Comparison of ENCODE assay signal across 12 cellular contexts in the genomic region with DNA sequence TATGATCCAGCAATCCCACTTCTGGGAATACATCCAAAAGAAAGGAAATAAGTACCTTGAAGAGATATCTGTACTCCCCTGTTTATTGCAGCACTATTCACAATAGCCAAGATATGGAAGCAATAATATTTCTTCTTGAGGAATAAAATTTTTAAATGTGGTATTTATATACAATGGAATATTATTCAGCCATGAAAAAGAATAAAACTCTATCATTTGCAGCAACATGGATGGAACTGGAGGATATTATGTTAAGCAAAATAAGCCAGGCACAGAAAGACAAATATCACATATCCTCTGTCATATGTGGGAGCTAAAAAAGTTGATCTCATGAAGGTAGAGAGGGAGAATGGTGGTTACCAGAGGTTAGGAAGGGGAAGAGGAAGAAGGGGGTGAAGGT. TPM values are rescaled to one million over a fixed set of nuclear protein-coding genes. Genes with fewer than 3 reads are reported as not detected.
DNase-seq lines count a peak whose midpoint lies in the region; ATAC-seq and TF ChIP-seq lines count a peak whose summit lies in the region.
"Had no signal": no experiment of that assay in that cellular context is flagged by ENCODE, and none has a peak within 500 bp of the region (broad histone marks: within the 10 kb centered on the region; RNA-seq: fewer than 3 reads in every experiment).

No MANE protein-coding gene starts in this region.

- H3K27me3 Mint-ChIP-seq in activated T-cell treated with anti-CD3 and anti-CD28 coated beads, Interleukin-2, amount 50 U/mL, for 24 hours, result peaks cover 16% of the 10 kb centered on the region
- no peaks in the 10 kb centered on the region for H3K27me3 Mint-ChIP-seq in activated T-helper 2 cell treated with anti-CD3 and anti-CD28 coated beads, Interferon-gamma antibody, Interleukin-2, Interleukin-4, amounts not matched to agents 10 μg/mL and 5 μg/mL and 100 μg/mL, durations not matched to agents 14 hours and 24 hours and 36 hours (ENCODE audit: low read depth)
- H3K27me3 Mint-ChIP-seq in natural killer cell (ENCODE audit: low read depth in 2 of 2), result no peaks in the 10 kb centered on the region
- peaks cover 25% of the 10 kb centered on the region for H3K27me3 Mint-ChIP-seq in activated naive CD4-positive, alpha-beta T cell treated with anti-CD3 and anti-CD28 coated beads for 36 hours (ENCODE audit: low read depth)

- peaks cover 20% of the 10 kb centered on the region for H3K4me1 Mint-ChIP-seq in activated T-cell treated with anti-CD3 and anti-CD28 coated beads, Interleukin-2, amount 50 U/mL, for 24 hours (ENCODE audit: low read depth)
- peaks cover 55% of the 10 kb centered on the region for H3K4me1 Mint-ChIP-seq in activated T-helper 2 cell treated with anti-CD3 and anti-CD28 coated beads, Interferon-gamma antibody, Interleukin-2, Interleukin-4, amounts not matched to agents 10 μg/mL and 5 μg/mL and 100 μg/mL, durations not matched to agents 14 hours and 24 hours and 36 hours (ENCODE audit: low read depth)
- H3K4me1 Mint-ChIP-seq in natural killer cell, result peaks cover 63 to 67% of the 10 kb centered on the region in 2 donors
- H3K4me1 Mint-ChIP-seq in activated naive CD4-positive, alpha-beta T cell treated with anti-CD3 and anti-CD28 coated beads for 36 hours (ENCODE audit: low read depth), result peaks cover 10% of the 10 kb centered on the region

- H3K27ac Mint-ChIP-seq in activated T-cell treated with anti-CD3 and anti-CD28 coated beads, Interleukin-2, amount 50 U/mL, for 24 hours, result no peak overlapping the region
- H3K27ac Mint-ChIP-seq in activated T-helper 2 cell treated with anti-CD3 and anti-CD28 coated beads, Interferon-gamma antibody, Interleukin-2, Interleukin-4, amounts not matched to agents 10 μg/mL and 5 μg/mL and 100 μg/mL, durations not matched to agents 14 hours and 24 hours and 36 hours, result peak overlapping the region; percentile 77
- H3K27ac Mint-ChIP-seq in natural killer cell, result peak overlapping the region; percentile 88 to 96
- no peak overlapping the region for H3K27ac Mint-ChIP-seq in activated naive CD4-positive, alpha-beta T cell treated with anti-CD3 and anti-CD28 coated beads for 36 hours

- in situ Hi-C loops in KBM-7 (cut with MboI; ENCODE audit: low pct_unique_long_range_greater_than_20kb, low sequenced_read_pairs), result no loop called here

- peak overlapping the region; percentile 48 for H3K4me3 Mint-ChIP-seq in activated T-cell treated with anti-CD3 and anti-CD28 coated beads, Interleukin-2, amount 50 U/mL, for 24 hours
- peak overlapping the region; percentile 84 for H3K4me3 Mint-ChIP-seq in activated T-helper 2 cell treated with anti-CD3 and anti-CD28 coated beads, Interferon-gamma antibody, Interleukin-2, Interleukin-4, amounts not matched to agents 10 μg/mL and 5 μg/mL and 100 μg/mL, durations not matched to agents 14 hours and 24 hours and 36 hours (ENCODE audit: low read depth)
- H3K4me3 Mint-ChIP-seq in natural killer cell, result peak overlapping the region; percentile 88
- no peak overlapping the region for H3K4me3 Mint-ChIP-seq in activated naive CD4-positive, alpha-beta T cell treated with anti-CD3 and anti-CD28 coated beads for 36 hours

- no peak for ATAC-seq in natural killer cell

- TF ChIP-seq CTCF in natural killer cell (IDR thresholded peaks at IDR 0.05), result no peak

- H3K36me3 Mint-ChIP-seq in activated T-cell treated with anti-CD3 and anti-CD28 coated beads, Interleukin-2, amount 50 U/mL, for 24 hours (ENCODE audit: low read depth), result no peaks in the 10 kb centered on the region
- peaks cover 51% of the 10 kb centered on the region for H3K36me3 Mint-ChIP-seq in activated T-helper 2 cell treated with anti-CD3 and anti-CD28 coated beads, Interferon-gamma antibody, Interleukin-2, Interleukin-4, amounts not matched to agents 10 μg/mL and 5 μg/mL and 100 μg/mL, durations not matched to agents 14 hours and 24 hours and 36 hours (ENCODE audit: low read depth)
- H3K36me3 Mint-ChIP-seq in natural killer cell, result no peaks in the 10 kb centered on the region
- no peaks in the 10 kb centered on the region for H3K36me3 Mint-ChIP-seq in activated naive CD4-positive, alpha-beta T cell treated with anti-CD3 and anti-CD28 coated beads for 36 hours (ENCODE audit: low read depth)

- DNase-seq in activated T-cell treated with anti-CD3 and anti-CD28 coated beads, Interleukin-2, amount 50 U/mL, for 24 hours, result no peak
- DNase-seq in activated T-cell treated with anti-CD3 and anti-CD28 coated beads, Interleukin-2, amount 50 U/mL, for 48 hours, result no peak
- DNase-seq in KBM-7 (peak; percentile 51), natural killer cell (no peak), NCI-H1092 treated with DMSO at 0.1 percent for 48 hours (lab: John Stamatoyannopoulos, UW) (no peak)
- DNase-seq in activated T-helper 2 cell treated with anti-CD3 and anti-CD28 coated beads, Interferon-gamma antibody, Interleukin-2, Interleukin-4, amounts not matched to agents 10 μg/mL and 5 μg/mL and 100 μg/mL, durations not matched to agents 14 hours and 24 hours and 36 hours (ENCODE audit: low spot score), result no peak
- no peak for DNase-seq in stimulated activated CD4-positive, alpha-beta T cell treated with anti-CD3 and anti-CD28 coated beads, Interleukin-4, amount 100 ng/mL, for 4 hours
- DNase-seq in activated naive CD4-positive, alpha-beta T cell treated with anti-CD3 and anti-CD28 coated beads for 36 hours, result no peak
- DNase-seq: GDM1, HCEC 1CT, NCI-H510A treated with DMSO at 0.1 percent for 48 hours, PC-9 had no signal

- CTCF ChIA-PET in activated naive CD4-positive, alpha-beta T cell treated with anti-CD3 and anti-CD28 coated beads for 36 hours (lab: Charles Lee), result no interaction called here

- H3K9me3 Mint-ChIP-seq in activated T-cell treated with anti-CD3 and anti-CD28 coated beads, Interleukin-2, amount 50 U/mL, for 24 hours, result peaks cover 4% of the 10 kb centered on the region
- H3K9me3 Mint-ChIP-seq in activated T-helper 2 cell treated with anti-CD3 and anti-CD28 coated beads, Interferon-gamma antibody, Interleukin-2, Interleukin-4, amounts not matched to agents 10 μg/mL and 5 μg/mL and 100 μg/mL, durations not matched to agents 14 hours and 24 hours and 36 hours, result peaks cover 6% of the 10 kb centered on the region
- H3K9me3 Mint-ChIP-seq in natural killer cell, result peaks cover 2 to 3% of the 10 kb centered on the region in 2 donors
- H3K9me3 Mint-ChIP-seq in activated naive CD4-positive, alpha-beta T cell treated with anti-CD3 and anti-CD28 coated beads for 36 hours, result peaks cover 2% of the 10 kb centered on the region

- intact Hi-C loops in activated T-helper 2 cell treated with anti-CD3 and anti-CD28 coated beads, Interferon-gamma antibody, Interleukin-2, Interleukin-4, amounts not matched to agents 10 μg/mL and 5 μg/mL and 100 μg/mL, durations not matched to agents 14 hours and 24 hours and 36 hours (cut with micrococcal nuclease), result loop anchor here (1.0 to 5.0 kb wide), 2 partner anchors 18 to 65 kb away; a partner anchor contains a TSS
- intact Hi-C loops in natural killer cell (cut with micrococcal nuclease), result no loop called here
- intact Hi-C loops in activated naive CD4-positive, alpha-beta T cell treated with anti-CD3 and anti-CD28 coated beads for 36 hours (cut with micrococcal nuclease), result loop anchor here (1.0 kb wide), 1 partner anchor 20 kb away; no protein-coding TSS in a partner anchor

RNA-seq across cellular contexts. Expression of a gene that starts 1.4 kb away (rescaled TPM):
- 69.7 and 75.3 TPM in 2 replicates for total RNA-seq in activated T-helper 2 cell treated with anti-CD3 and anti-CD28 coated beads, Interferon-gamma antibody, Interleukin-2, Interleukin-4, amounts not matched to agents 10 μg/mL and 5 μg/mL and 100 μg/mL, durations not matched to agents 14 hours and 24 hours and 36 hours
- 10 to 100 TPM; 55.6 to 89.5 (median 75.1) TPM for total RNA-seq in natural killer cell
- total RNA-seq in activated naive CD4-positive, alpha-beta T cell treated with anti-CD3 and anti-CD28 coated beads for 36 hours, result 1 to 10 TPM; 2.0 to 2.9 TPM

Comparison
In these comparisons a context has a peak if more than half of its experiments do, and no peak if none do; other contexts are left out.
1. H3K27ac Mint-ChIP-seq: peak in activated T-helper 2 cell treated with anti-CD3 and anti-CD28 coated beads, Interferon-gamma antibody, Interleukin-2, Interleukin-4, amounts not matched to agents 10 μg/mL and 5 μg/mL and 100 μg/mL, durations not matched to agents 14 hours and 24 hours and 36 hours (single experiment) and natural killer cell (2 of 2); none in activated T-cell treated with anti-CD3 and anti-CD28 coated beads, Interleukin-2, amount 50 U/mL, for 24 hours (single experiment) and activated naive CD4-positive, alpha-beta T cell treated with anti-CD3 and anti-CD28 coated beads for 36 hours (single experiment).
2. RNA of a gene that starts 1.4 kb away (total RNA-seq): 69.7 to 75.3 TPM in activated T-helper 2 cell treated with anti-CD3 and anti-CD28 coated beads, Interferon-gamma antibody, Interleukin-2, Interleukin-4, amounts not matched to agents 10 μg/mL and 5 μg/mL and 100 μg/mL, durations not matched to agents 14 hours and 24 hours and 36 hours and 55.6 to 89.5 TPM in natural killer cell; 2.0 to 2.9 TPM in activated naive CD4-positive, alpha-beta T cell treated with anti-CD3 and anti-CD28 coated beads for 36 hours; every median in the first group is over 10 times any median in the second.